ENCODE assay signal across 13 cellular contexts in genomic region chr15:74845208-74845568, GRCh38. TPM values are rescaled to one million over a fixed set of nuclear protein-coding genes. Genes with fewer than 3 reads are reported as not detected.
DNase-seq lines count a peak whose midpoint lies in the region; ATAC-seq, FAIRE-seq and TF ChIP-seq lines count a peak whose summit lies in the region.
"Had no signal": no experiment of that assay in that cellular context is flagged by ENCODE, and none has a peak within 500 bp of the region (broad histone marks: within the 10 kb centered on the region; RNA-seq: fewer than 3 reads in every experiment).

No MANE protein-coding gene starts in this region.

- H3K4me3 ChIP-seq in OCI-LY3 (ENCODE audit: low read length) (no peak overlapping the region), esophagus squamous epithelium (no peak overlapping the region), SJCRH30 (no peak overlapping the region), brain microvascular endothelial cell (ENCODE audit: low read depth, low read length) (no peak overlapping the region)

- H3K27me3 ChIP-seq in OCI-LY3 (ENCODE audit: low read depth, low read length) (no peaks in the 10 kb centered on the region), esophagus squamous epithelium (no peaks in the 10 kb centered on the region), SJCRH30 (no peaks in the 10 kb centered on the region), brain microvascular endothelial cell (replicated peaks) (no peaks in the 10 kb centered on the region)

- H3K4me1 ChIP-seq in OCI-LY3 (ENCODE audit: low read length) (peaks cover 36% of the 10 kb centered on the region), esophagus squamous epithelium (peaks cover 19 to 64% (median 27%) of the 10 kb centered on the region in 3 donors), SJCRH30 (peaks cover 5% of the 10 kb centered on the region; the same call in 1 of the 2 replicates)

- no peaks in the 10 kb centered on the region for H3K9me3 ChIP-seq in OCI-LY3 (ENCODE audit: insufficient read depth, low read length)
- H3K9me3 ChIP-seq in esophagus squamous epithelium: no peaks in the 10 kb centered on the region
- no peaks in the 10 kb centered on the region for H3K9me3 ChIP-seq in SJCRH30 (replicated peaks)

- CTCF ChIA-PET in activated CD8-positive, alpha-beta memory T cell treated with anti-CD3 and anti-CD28 coated beads, Interleukin-2, amount 10 ng/mL, durations not matched to agents 7 days and 5 days (lab: Charles Lee): interaction anchor here (0.9 to 3.9 kb wide), 20 partner anchors 9 to 198 kb away, joined by 3 to 19 read pairs (median 4); partner anchors contain the start of genes FAM219B and MPI

- H3K36me3 Mint-ChIP-seq in activated CD8-positive, alpha-beta memory T cell treated with anti-CD3 and anti-CD28 coated beads, Interleukin-2, amount 10 ng/mL, durations not matched to agents 7 days and 5 days: peaks cover 33% of the 10 kb centered on the region

- no peak for TF ChIP-seq POLR2A in esophagus squamous epithelium (IDR thresholded peaks at IDR 0.05)

- no peak; the same call in 1 of the 2 replicates for TF ChIP-seq CTCF in OCI-LY3 (IDR thresholded peaks at IDR 0.05; ENCODE audit: low read depth, low read length)
- TF ChIP-seq CTCF in esophagus squamous epithelium (IDR thresholded peaks at IDR 0.05): no peak
- TF ChIP-seq CTCF in brain microvascular endothelial cell (IDR thresholded peaks at IDR 0.05; ENCODE audit: low read depth, low read length, missing control alignments): no peak
- TF ChIP-seq CTCF in D721Med (IDR thresholded peaks at IDR 0.05; ENCODE audit: insufficient read depth, missing control alignments): no peak

- H3K27ac ChIP-seq in OCI-LY3 (ENCODE audit: low read length): peak overlapping the region; percentile 79
- H3K27ac ChIP-seq in esophagus squamous epithelium: peak overlapping the region; percentile 54 to 98 (median 96)
- no peak overlapping the region for H3K27ac ChIP-seq in SJCRH30
- no peak overlapping the region for H3K27ac ChIP-seq in brain microvascular endothelial cell

- intact Hi-C loops in esophagus squamous epithelium (cut with DNase I): no loop called here

- peaks cover 47% of the 10 kb centered on the region for H3K4me1 Mint-ChIP-seq in activated CD8-positive, alpha-beta memory T cell treated with anti-CD3 and anti-CD28 coated beads, Interleukin-2, amount 10 ng/mL, durations not matched to agents 7 days and 5 days

- H3K4me2 ChIP-seq in OCI-LY3 (ENCODE audit: low read length): no peak overlapping the region

- H4K20me1 ChIP-seq in OCI-LY3 (ENCODE audit: insufficient read depth, low read length): no peaks in the 10 kb centered on the region

- in situ Hi-C loops in brain microvascular endothelial cell (cut with HindIII; ENCODE audit: low pct_ligation_motif_present, low sequenced_read_pairs): no loop called here

- no peak for FAIRE-seq in D721Med (lab: Jason Lieb, UNC)
- FAIRE-seq: RCC 7860 had no signal

- 45 to 62% methylated on average over 2 to 5 of the region's 5 CpGs for WGBS in esophagus squamous epithelium, 2 donors

- H3K79me2 ChIP-seq in OCI-LY3 (ENCODE audit: low read length): peaks cover 19% of the 10 kb centered on the region

- no peak overlapping the region for H3K9ac ChIP-seq in OCI-LY3 (ENCODE audit: low read length)

- H3K27ac Mint-ChIP-seq in activated CD8-positive, alpha-beta memory T cell treated with anti-CD3 and anti-CD28 coated beads, Interleukin-2, amount 10 ng/mL, durations not matched to agents 7 days and 5 days: peak overlapping the region; percentile 93

- peak overlapping the region; percentile 44 for H3K4me3 Mint-ChIP-seq in activated CD8-positive, alpha-beta memory T cell treated with anti-CD3 and anti-CD28 coated beads, Interleukin-2, amount 10 ng/mL, durations not matched to agents 7 days and 5 days

- H2AFZ ChIP-seq in OCI-LY3 (ENCODE audit: low read depth, low read length): no peak overlapping the region

- H3K27me3 Mint-ChIP-seq in activated CD8-positive, alpha-beta memory T cell treated with anti-CD3 and anti-CD28 coated beads, Interleukin-2, amount 10 ng/mL, durations not matched to agents 7 days and 5 days: no peaks in the 10 kb centered on the region

- peak; percentile 86 for DNase-seq in activated CD8-positive, alpha-beta memory T cell treated with anti-CD3 and anti-CD28 coated beads, Interleukin-2, amount 10 ng/mL, durations not matched to agents 7 days and 5 days
- DNase-seq in esophagus squamous epithelium (lab: John Stamatoyannopoulos, UW) (no peak), SJCRH30 (no peak), brain microvascular endothelial cell (no peak), D721Med (ENCODE audit: insufficient read length, low spot score) (no peak), NCI-H748 (lab: John Stamatoyannopoulos, UW; ENCODE audit: unreplicated experiment) (no peak)
- peak; percentile 23 for DNase-seq in stimulated activated CD8-positive, alpha-beta memory T cell treated with anti-CD3 and anti-CD28 coated beads, Interleukin-12 subunit alpha, Interleukin-12 subunit beta, amount 100 ng/mL, for 4 hours (ENCODE audit: low read depth)
- DNase-seq: aorta, Calu3, foreskin fibroblast had no signal

- H3K9me3 Mint-ChIP-seq in activated CD8-positive, alpha-beta memory T cell treated with anti-CD3 and anti-CD28 coated beads, Interleukin-2, amount 10 ng/mL, durations not matched to agents 7 days and 5 days (ENCODE audit: low read depth): no peaks in the 10 kb centered on the region

- H3K36me3 ChIP-seq in OCI-LY3 (replicated peaks; ENCODE audit: low read depth, low read length) (peaks cover 52% of the 10 kb centered on the region), esophagus squamous epithelium (peaks cover 10 to 82% (median 20%) of the 10 kb centered on the region in 3 donors), SJCRH30 (peaks cover 9% of the 10 kb centered on the region; the same call in 1 of the 2 replicates), brain microvascular endothelial cell (replicated peaks) (peaks cover 23% of the 10 kb centered on the region)

- ATAC-seq in activated CD8-positive, alpha-beta memory T cell treated with anti-CD3 and anti-CD28 coated beads, Interleukin-2, amount 10 ng/mL, durations not matched to agents 7 days and 5 days: peak; percentile 56

RNA-seq across cellular contexts. Expression of gene ULK3, which starts 2.2 kb away (rescaled TPM):
- 10 to 100 TPM; 48.5 to 58.6 TPM for total RNA-seq in activated CD8-positive, alpha-beta memory T cell treated with anti-CD3 and anti-CD28 coated beads, Interleukin-2, amount 10 ng/mL, durations not matched to agents 7 days and 5 days
- 100 to 1,000 TPM in 1 of 4 donors, 10 to 100 TPM in 3; 53.3 to 113 (median 60.9) TPM for total RNA-seq in esophagus squamous epithelium
- 27.1 and 28.3 TPM in 2 replicates for total RNA-seq in SJCRH30 (2014; rRNA removed; shearing (Covaris generic))

RNA-seq across cellular contexts. Expression of gene CPLX3, which starts 18.8 kb away (rescaled TPM):
- under 1 TPM in 1 of 2 experiments, not detected in 1; 0.35 TPM for total RNA-seq in activated CD8-positive, alpha-beta memory T cell treated with anti-CD3 and anti-CD28 coated beads, Interleukin-2, amount 10 ng/mL, durations not matched to agents 7 days and 5 days
- under 1 TPM in 1 of 4 donors, not detected in 3; 0.11 TPM for total RNA-seq in esophagus squamous epithelium
- total RNA-seq in SJCRH30 (2014; rRNA removed; shearing (Covaris generic)): not detected in 2 replicates
- total RNA-seq: aorta, MCF 10A had no signal

RNA-seq across cellular contexts. Expression of gene SCAMP2, which starts 28.0 kb away (rescaled TPM):
- total RNA-seq in activated CD8-positive, alpha-beta memory T cell treated with anti-CD3 and anti-CD28 coated beads, Interleukin-2, amount 10 ng/mL, durations not matched to agents 7 days and 5 days: 100 to 1,000 TPM; 108 to 115 TPM
- 100 to 1,000 TPM in 1 of 4 donors, 10 to 100 TPM in 3; 65.8 to 131 (median 88.7) TPM for total RNA-seq in esophagus squamous epithelium
- total RNA-seq in SJCRH30 (2014; rRNA removed; shearing (Covaris generic)): 25.8 and 29.2 TPM in 2 replicates

RNA-seq across cellular contexts. Expression of gene LMAN1L, which starts 32.6 kb away (rescaled TPM):
- not detected for total RNA-seq in activated CD8-positive, alpha-beta memory T cell treated with anti-CD3 and anti-CD28 coated beads, Interleukin-2, amount 10 ng/mL, durations not matched to agents 7 days and 5 days
- under 1 TPM in 1 of 4 donors, not detected in 3; 0.18 TPM for total RNA-seq in esophagus squamous epithelium
- total RNA-seq in SJCRH30 (2014; rRNA removed; shearing (Covaris generic)): not detected in 2 replicates

RNA-seq across cellular contexts. Expression of gene MPI, which starts 44.7 kb away (rescaled TPM):
- total RNA-seq in activated CD8-positive, alpha-beta memory T cell treated with anti-CD3 and anti-CD28 coated beads, Interleukin-2, amount 10 ng/mL, durations not matched to agents 7 days and 5 days: 10 to 100 TPM; 52.8 to 59.0 TPM
- 10 to 100 TPM; 26.5 to 51.9 (median 47.9) TPM for total RNA-seq in esophagus squamous epithelium
- 24.2 and 25.5 TPM in 2 replicates for total RNA-seq in SJCRH30 (2014; rRNA removed; shearing (Covaris generic))

Comparison
In these comparisons a context has a peak if more than half of its experiments do, and no peak if none do; other contexts are left out.
1. H3K27ac ChIP-seq: peak in OCI-LY3 (single experiment) and esophagus squamous epithelium (4 of 4); none in SJCRH30 (single experiment) and brain microvascular endothelial cell (single experiment).
2. DNase-seq: peak in activated CD8-positive, alpha-beta memory T cell treated with anti-CD3 and anti-CD28 coated beads, Interleukin-2, amount 10 ng/mL, durations not matched to agents 7 days and 5 days (single experiment) and stimulated activated CD8-positive, alpha-beta memory T cell treated with anti-CD3 and anti-CD28 coated beads, Interleukin-12 subunit alpha, Interleukin-12 subunit beta, amount 100 ng/mL, for 4 hours (single experiment); none in esophagus squamous epithelium (single experiment), SJCRH30 (0 of 2), brain microvascular endothelial cell (single experiment), D721Med (single experiment) and NCI-H748 (single experiment).